Comparison of ENCODE assay signal across 10 cellular contexts in genomic region chr1:212477680-212478466, GRCh38. TPM values are rescaled to one million over a fixed set of nuclear protein-coding genes. Genes with fewer than 3 reads are reported as not detected.
A peak's percentile ranks its signal among the peaks of the same experiment; 100 is the strongest.
DNase-seq lines count a peak whose midpoint lies in the region; ATAC-seq, FAIRE-seq and TF ChIP-seq lines count a peak whose summit lies in the region.
"Had no signal": no experiment of that assay in that cellular context is flagged by ENCODE, and none has a peak within 500 bp of the region (broad histone marks: within the 10 kb centered on the region; RNA-seq: fewer than 3 reads in every experiment).

No MANE protein-coding gene starts in this region.

- RAD21 ChIA-PET in GM12878 (lab: Charles Lee; ENCODE audit: unreplicated experiment): interaction anchor here (0.9 to 5.8 kb wide), 43 partner anchors 11 to 797 kb away, joined by 3 to 66 read pairs (median 6); partner anchors contain the start of gene ATF3

- TF ChIP-seq POLR2A in A549 (IDR thresholded peaks at IDR 0.05; ENCODE audit: low read length) (no peak), GM12878 (IDR thresholded peaks at IDR 0.05; ENCODE audit: low read depth, low read length) (no peak)

- peak overlapping the region; percentile 33 to 72; a peak in 5 of 6 replicates for H3K27ac ChIP-seq in A549
- H3K27ac ChIP-seq in GM12878 (ENCODE audit: control insufficient read depth, insufficient read depth): no peak overlapping the region
- H3K27ac ChIP-seq in lower lobe of right lung: no peak overlapping the region

- peaks cover 44% of the 10 kb centered on the region for H3K4me1 Mint-ChIP-seq in Calu3 (ENCODE audit: low read depth, unreplicated experiment)

- H3K27ac Mint-ChIP-seq in Calu3 (ENCODE audit: unreplicated experiment): peak overlapping the region; percentile 88
- H3K27ac Mint-ChIP-seq: B cell had no signal

- intact Hi-C loops in Calu3 (cut with micrococcal nuclease; ENCODE audit: unreplicated experiment): loop anchor here (1.0 to 5.0 kb wide), 2 partner anchors 117 to 304 kb away; no protein-coding TSS in a partner anchor
- intact Hi-C loops in GM12878 (cut with micrococcal nuclease; ENCODE audit: unreplicated experiment): loop anchor here (1.0 to 10.0 kb wide), 7 partner anchors 89 to 519 kb away; no protein-coding TSS in a partner anchor
- intact Hi-C loops in lower lobe of right lung (cut with DNase I): no loop called here

- no peaks in the 10 kb centered on the region for H3K9me3 Mint-ChIP-seq in Calu3 (ENCODE audit: low read depth, unreplicated experiment)

- H3K9ac ChIP-seq in GM12878 (ENCODE audit: control insufficient read depth, insufficient read depth, low read length): no peak overlapping the region

- H3K79me2 ChIP-seq in GM12878 (ENCODE audit: control insufficient read depth, insufficient read depth, low read length): no peaks in the 10 kb centered on the region

- TF ChIP-seq RAD21 in A549 (conservative IDR thresholded peaks at IDR 0.05 in 1 of 2, IDR thresholded peaks at IDR 0.05 in 1 of 2) (no peak), GM12878 (IDR thresholded peaks at IDR 0.05; ENCODE audit: insufficient read depth, low read depth, low read length) (no peak)

- in situ Hi-C loops in GM12878 (cut with MboI): no loop called here

- ATAC-seq in A549 (peak in 1 of 2 experiments; percentile 12; a peak in 3 of 6 replicates), GM12878 (peak; percentile 5; the same call in 2 of the 3 replicates), lower lobe of right lung (peak; percentile 23 to 28), HG02623 (IDR thresholded peaks at IDR 0.05; ENCODE audit: unreplicated experiment) (no peak), GM21529 (IDR thresholded peaks at IDR 0.05; ENCODE audit: unreplicated experiment) (no peak)

- H3K4me2 ChIP-seq in A549: peak overlapping the region; percentile 41; the same call in 2 of the 3 replicates
- no peak overlapping the region for H3K4me2 ChIP-seq in GM12878 (ENCODE audit: control insufficient read depth, insufficient read depth)

- no TSS peak for BruUV-seq in Calu3 (replicated peaks; lab: Mats Ljungman, UMichigan)
- BruUV-seq in GM12878 (replicated peaks; lab: Mats Ljungman, UMichigan): no TSS peak

- no peak overlapping the region for H3K4me3 Mint-ChIP-seq in Calu3 (ENCODE audit: low read depth, unreplicated experiment)
- H3K4me3 Mint-ChIP-seq: B cell had no signal

- no peak overlapping the region for H3K4me3 ChIP-seq in A549
- H3K4me3 ChIP-seq in GM12878: no peak overlapping the region
- no peak overlapping the region for H3K4me3 ChIP-seq in lower lobe of right lung

- TF ChIP-seq EP300 in A549 (IDR thresholded peaks at IDR 0.05) (no peak), GM12878 (IDR thresholded peaks at IDR 0.05; ENCODE audit: borderline replicate concordance in 1 of 2, control insufficient read depth in 1 of 2, low read depth in 2 of 2, low read length in 2 of 2) (no peak)

- H3K4me1 ChIP-seq in A549 (peaks cover 28% of the 10 kb centered on the region), GM12878 (ENCODE audit: control insufficient read depth, insufficient read depth, low read length) (peaks cover 6% of the 10 kb centered on the region; the same call in 1 of the 2 replicates), lower lobe of right lung (peaks cover 17% of the 10 kb centered on the region)

- 77% methylated on average over 8 of the region's 8 CpGs for WGBS in A549 (ENCODE audit: missing lambda C conversion rate)
- WGBS in GM12878 (ENCODE audit: insufficient coverage, insufficient replicate concordance, low lambda C conversion rate, missing lambda C conversion rate): 60% methylated on average over 8 of the region's 8 CpGs

- H4K20me1 ChIP-seq in GM12878 (ENCODE audit: control insufficient read depth, insufficient read depth): no peaks in the 10 kb centered on the region

- H3K36me3 ChIP-seq in GM12878 (ENCODE audit: control insufficient read depth in 2 of 2, insufficient read depth in 2 of 2, low read length in 1 of 2): no peaks in the 10 kb centered on the region
- no peaks in the 10 kb centered on the region for H3K36me3 ChIP-seq in lower lobe of right lung

- DNase-seq in A549 (ENCODE audit: low read depth in 1 of 2, low spot score in 1 of 2): peak in 1 of 2 experiments; percentile 35
- peak; percentile 36 for DNase-seq in Calu3
- no peak for DNase-seq in GM12878 (ENCODE audit: low read depth, low spot score)
- DNase-seq in lower lobe of right lung: no peak
- DNase-seq in mucosa of gallbladder (ENCODE audit: low spot score): no peak
- DNase-seq in GM03348 (ENCODE audit: low spot score): no peak

- POLR2A ChIA-PET in A549 (lab: Yijun Ruan, JAX) (interaction anchor here (1.0 to 4.3 kb wide), 5 partner anchors 11 to 135 kb away, joined by 4 to 72 read pairs (median 5); partner anchors contain the start of gene ATF3), GM12878 (lab: Charles Lee) (interaction anchor here (0.7 to 1.6 kb wide), 13 partner anchors 22 to 506 kb away, joined by 3 to 11 read pairs (median 4); no protein-coding TSS in a partner anchor)

- FAIRE-seq in A549 (lab: Jason Lieb, UNC) (no peak), GM12878 (lab: Jason Lieb, UNC) (no peak)
- FAIRE-seq: colon had no signal

- SMC1A ChIA-PET in GM12878 (lab: Charles Lee; ENCODE audit: uncharacterized antibody, unreplicated experiment): interaction anchor here (0.6 to 5.8 kb wide), 57 partner anchors 13 to 529 kb away, joined by 3 to 63 read pairs (median 6); partner anchors contain the start of genes ATF3, BATF3 and NENF

- CTCF ChIA-PET in A549 (lab: Yijun Ruan, JAX) (interaction anchor here (0.6 to 4.3 kb wide), 59 partner anchors 8 to 847 kb away, joined by 3 to 66 read pairs (median 7); partner anchors contain the start of genes ATF3 and BATF3), Calu3 (lab: Charles Lee) (interaction anchor here (0.5 to 2.7 kb wide), 24 partner anchors 11 to 517 kb away, joined by 3 to 35 read pairs (median 5); partner anchors contain the start of gene ATF3), GM12878 (lab: Yijun Ruan, JAX) (interaction anchor here (0.5 to 6.3 kb wide), 63 partner anchors 11 to 797 kb away, joined by 3 to 84 read pairs (median 5); partner anchors contain the start of genes ATF3, BATF3, DTL and INTS7)

- TF ChIP-seq CTCF in A549 (IDR thresholded peaks at IDR 0.05): no peak
- no peak for TF ChIP-seq CTCF in Calu3 (IDR thresholded peaks at IDR 0.05; ENCODE audit: unreplicated experiment)
- TF ChIP-seq CTCF in GM12878 (IDR thresholded peaks at IDR 0.05 in 2 of 3, conservative IDR thresholded peaks at IDR 0.05 in 1 of 3; ENCODE audit: control insufficient read depth in 2 of 3, extremely low read depth in 1 of 3, insufficient read depth in 1 of 3, low read depth in 3 of 3, low read length in 3 of 3): no peak
- TF ChIP-seq CTCF in lower lobe of right lung (IDR thresholded peaks at IDR 0.05): no peak

- H3K27me3 Mint-ChIP-seq in Calu3 (ENCODE audit: unreplicated experiment): no peaks in the 10 kb centered on the region

- H3K27me3 ChIP-seq in GM12878 (replicated peaks in 1 of 2; ENCODE audit: control insufficient read depth in 2 of 2, insufficient read depth in 2 of 2, low read length in 1 of 2): no peaks in the 10 kb centered on the region
- H3K27me3 ChIP-seq in lower lobe of right lung (ENCODE audit: low read depth): peaks cover 2% of the 10 kb centered on the region

- H2AFZ ChIP-seq in GM12878 (ENCODE audit: control insufficient read depth, low read depth, low read length): no peak overlapping the region

- H3K9me3 ChIP-seq in A549: no peaks in the 10 kb centered on the region
- no peaks in the 10 kb centered on the region for H3K9me3 ChIP-seq in GM12878 (replicated peaks; ENCODE audit: control insufficient read depth, insufficient read depth, low read length)
- H3K9me3 ChIP-seq in lower lobe of right lung: no peaks in the 10 kb centered on the region

- H3K36me3 Mint-ChIP-seq in Calu3 (ENCODE audit: insufficient read depth, unreplicated experiment): peaks cover 8% of the 10 kb centered on the region

TF ChIP-seq in A549, 52 proteins besides CTCF, POLR2A, EP300 and RAD21 (continues in another document):
- no peak for TF ChIP-seq CEBPB (IDR thresholded peaks at IDR 0.05)
- peak; percentile 90 for TF ChIP-seq TFCP2L1 (CRISPR knock-in tag; IDR thresholded peaks at IDR 0.05)

TF ChIP-seq in GM12878, 131 proteins besides CTCF, POLR2A, EP300 and RAD21 (continues in another document):
- no peak for TF ChIP-seq NR2C2 (IDR thresholded peaks at IDR 0.05; ENCODE audit: borderline replicate concordance, control insufficient read depth, insufficient read length, low read depth)
- no peak for TF ChIP-seq ATF3 (IDR thresholded peaks at IDR 0.05; ENCODE audit: borderline replicate concordance, extremely low read depth, low read depth, low read length)

RNA-seq across cellular contexts. Expression of gene NENF, which starts 45.2 kb away (rescaled TPM):
- 83.9 and 90.5 TPM in 2 replicates for polyA plus RNA-seq in A549 (2011; rRNA removed)
- polyA plus RNA-seq in A549 (2012; cell fraction: cytosol; rRNA removed): 98.4 and 99.7 TPM in 2 replicates
- 30.7 and 43.2 TPM in 2 replicates for polyA plus RNA-seq in A549 (2012; cell fraction: nucleus; rRNA removed)
- 50.8 to 56.4 TPM (median 55.3 TPM) in 3 replicates for polyA plus RNA-seq in A549 (2017; fragmentation: RNase III; extraction: RNeasy Plus Mini Kit Qiagen cat#74134 plus additional on column Dnase treatment)
- polyA minus RNA-seq in A549 (2011; rRNA and poly(A)+ RNA removed): 21.9 and 29.3 TPM in 2 replicates
- total RNA-seq in Calu3 (2022): 45.1 and 45.3 TPM in 2 replicates
- 12.1 and 13.1 TPM in 2 replicates for total RNA-seq in GM12878 (2013; cell fraction: nucleolus; rRNA removed)
- total RNA-seq in GM12878 (2014; rRNA removed): 47.2 and 52.1 TPM in 2 replicates
- 38.7 and 39.4 TPM in 2 replicates for total RNA-seq in GM12878 (2014; rRNA removed; fragmentation: Illumina TruSeq; extraction: Trizol)
- 49.1 and 49.4 TPM in 2 replicates for total RNA-seq in GM12878 (2021)
- 41.5 TPM for polyA plus RNA-seq in GM12878 (2011; ENCODE audit: low read depth)
- polyA plus RNA-seq in GM12878 (2011; rRNA removed): 37.6 and 46.0 TPM in 2 replicates
- 35.5 and 41.4 TPM in 2 replicates for polyA plus RNA-seq in GM12878 (2011; cell fraction: cytosol; rRNA removed)
- polyA plus RNA-seq in GM12878 (2011; cell fraction: nucleus; rRNA removed): 10.9 and 13.3 TPM in 2 replicates
- 44.1 and 53.3 TPM in 2 replicates for polyA plus RNA-seq in GM12878 (2012)
- polyA plus RNA-seq in GM12878 (2014; fragmentation: Illumina TruSeq; extraction: Trizol): 35.5 and 37.1 TPM in 2 replicates
- polyA plus RNA-seq in GM12878 (2014; fragmentation: Nextera tagmentation; extraction: Ambion mirVana): 10 to 100 TPM in 1 of 2 experiments, 1 to 10 TPM in 1; 5.1 to 19.3 TPM
- polyA plus RNA-seq in GM12878 (2014; rRNA removed): 53.0 and 54.2 TPM in 2 replicates
- 10 to 100 TPM; 10.8 to 83.4 TPM for polyA plus RNA-seq in GM12878 (2016; fragmentation: Nextera tagmentation; extraction: Ambion mirVana)
- polyA minus RNA-seq in GM12878 (2011; rRNA and poly(A)+ RNA removed): 9.2 and 15.1 TPM in 2 replicates
- polyA minus RNA-seq in GM12878 (2011; cell fraction: cytosol; rRNA and poly(A)+ RNA removed): 6.0 and 6.1 TPM in 2 replicates
- polyA minus RNA-seq in GM12878 (2011; cell fraction: nucleus; rRNA and poly(A)+ RNA removed): 1.9 and 2.2 TPM in 2 replicates
- 42.3 TPM for total RNA-seq in lower lobe of right lung
- 64.3 TPM for total RNA-seq in mucosa of gallbladder

Comparison
In these comparisons a context has a peak if more than half of its experiments do, and no peak if none do; other contexts are left out.
1. ATAC-seq: peak in GM12878 (single experiment) and lower lobe of right lung (2 of 2); none in HG02623 (single experiment) and GM21529 (single experiment).
2. H3K27ac ChIP-seq: peak in A549 (2 of 2); none in GM12878 (single experiment) and lower lobe of right lung (single experiment).